Comparison of ENCODE assay signal across 23 cellular contexts in the genomic region with DNA sequence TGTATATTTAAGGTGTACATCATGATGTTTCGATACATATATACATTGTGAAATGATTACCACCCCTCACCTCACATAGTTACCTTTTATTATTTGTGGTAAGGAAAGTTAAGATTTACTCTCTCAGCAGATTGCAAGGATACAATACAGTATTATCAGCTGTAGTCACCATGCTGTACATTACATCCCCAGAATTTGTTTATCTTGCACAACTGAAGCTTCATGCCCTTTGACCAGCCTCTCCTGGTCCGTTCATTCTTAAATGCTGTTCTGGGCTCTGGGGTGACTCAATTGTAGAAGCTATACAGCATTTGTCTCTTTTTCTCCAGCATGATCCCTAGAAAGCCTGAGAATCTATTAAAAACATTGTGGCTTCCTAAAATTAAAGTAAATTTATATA.
DNase-seq lines count a peak whose midpoint lies in the region; ATAC-seq and TF ChIP-seq lines count a peak whose summit lies in the region.
"Had no signal": no experiment of that assay in that cellular context is flagged by ENCODE, and none has a peak within 500 bp of the region (broad histone marks: within the 10 kb centered on the region; RNA-seq: fewer than 3 reads in every experiment).

No MANE protein-coding gene starts in this region.

- TF ChIP-seq CTCF in left ventricle myocardium inferior (IDR thresholded peaks at IDR 0.05; ENCODE audit: borderline replicate concordance) (no peak), choroid plexus epithelial cell (conservative IDR thresholded peaks at IDR 0.05; ENCODE audit: low read depth, low read length) (no peak), right lobe of liver (IDR thresholded peaks at IDR 0.05) (no peak), HFFc6 (IDR thresholded peaks at IDR 0.05) (no peak), stomach (IDR thresholded peaks at IDR 0.05) (no peak)

- H3K4me1 ChIP-seq in left ventricle myocardium inferior (peaks cover 78% of the 10 kb centered on the region), right lobe of liver (peaks cover 0 to 9% (median 0%) of the 10 kb centered on the region in 4 donors), stomach (peaks cover 0 to 4% (median 0%) of the 10 kb centered on the region in 4 donors)

- no peak for TF ChIP-seq EP300 in stomach (IDR thresholded peaks at IDR 0.05)

- H3K9me3 Mint-ChIP-seq in HFFc6: no peaks in the 10 kb centered on the region

- ATAC-seq in Right ventricle myocardium superior (ENCODE audit: poor library complexity) (no peak), right lobe of liver (peak in 3 of 4 donors; percentile 40 to 82 (median 81)), HG03460 (IDR thresholded peaks at IDR 0.05; ENCODE audit: unreplicated experiment) (no peak)
- ATAC-seq: GM12878 had no signal

- H3K4me3 ChIP-seq in left ventricle myocardium inferior (no peak overlapping the region), choroid plexus epithelial cell (ENCODE audit: low read depth, low read length) (no peak overlapping the region), right lobe of liver (no peak overlapping the region), stomach (no peak overlapping the region)
- H3K4me3 ChIP-seq: GM12878, GM23248 had no signal

- no peaks in the 10 kb centered on the region for H3K27me3 Mint-ChIP-seq in HFFc6 (ENCODE audit: insufficient read depth)
- H3K27me3 Mint-ChIP-seq: CD4-positive, alpha-beta memory T cell had no signal

- H3K4me3 Mint-ChIP-seq in HFFc6: no peak overlapping the region
- H3K4me3 Mint-ChIP-seq: CD4-positive, alpha-beta memory T cell had no signal

- no peaks in the 10 kb centered on the region for H3K9me3 ChIP-seq in left ventricle myocardium inferior (replicated peaks)
- no peaks in the 10 kb centered on the region for H3K9me3 ChIP-seq in right lobe of liver
- no peaks in the 10 kb centered on the region for H3K9me3 ChIP-seq in stomach

- WGBS in right lobe of liver (ENCODE audit: insufficient coverage, low coverage, low lambda C conversion rate, missing lambda C conversion rate): 51% methylated on average over 2 of the region's 2 CpGs
- 73 to 89% (median 80%) methylated on average over 2 of the region's 2 CpGs for WGBS in stomach, 5 donors

- intact Hi-C loops in left ventricle myocardium inferior (cut with micrococcal nuclease): no loop called here
- intact Hi-C loops in Right ventricle myocardium superior (cut with DNase I): no loop called here
- intact Hi-C loops in right lobe of liver (cut with DNase I): no loop called here
- intact Hi-C loops in stomach (cut with DNase I; ENCODE audit: low total_unique reads): no loop called here

- H3K27me3 ChIP-seq in left ventricle myocardium inferior (ENCODE audit: low read depth) (no peaks in the 10 kb centered on the region), right lobe of liver (no peaks in the 10 kb centered on the region), stomach (no peaks in the 10 kb centered on the region)

- no peaks in the 10 kb centered on the region for H3K36me3 Mint-ChIP-seq in HFFc6 (ENCODE audit: low read depth)
- H3K36me3 Mint-ChIP-seq: CD4-positive, alpha-beta memory T cell had no signal

- TF ChIP-seq POLR2A in right lobe of liver (IDR thresholded peaks at IDR 0.05) (no peak), stomach (IDR thresholded peaks at IDR 0.05) (no peak)

- DNase-seq in left ventricle myocardium inferior: no peak
- DNase-seq in Right ventricle myocardium superior: no peak
- DNase-seq in choroid plexus epithelial cell (ENCODE audit: low read depth): peak; percentile 66
- no peak for DNase-seq in right lobe of liver
- DNase-seq in HFFc6: no peak
- no peak for DNase-seq in stomach
- DNase-seq: C1 segment of cervical spinal cord; CD4-positive, alpha-beta memory T cell; COR-L47; DMS79; GDM1; GM23248; H7; NCI-H1092; NCI-H1417 treated with DMSO at 0.1 percent for 48 hours; NCI-H1694 treated with DMSO at 0.1 percent for 48 hours; NCI-H2081; NCI-H2227 treated with DMSO at 0.1 percent for 48 hours; NCI-H69; RPMI8226; SHP77 had no signal

- H3K4me1 Mint-ChIP-seq in HFFc6 (ENCODE audit: low read depth): peaks cover 25% of the 10 kb centered on the region
- H3K4me1 Mint-ChIP-seq: CD4-positive, alpha-beta memory T cell had no signal

- H3K36me3 ChIP-seq in left ventricle myocardium inferior: no peaks in the 10 kb centered on the region
- H3K36me3 ChIP-seq in right lobe of liver: no peaks in the 10 kb centered on the region
- peaks cover 0 to under 1% (median 0%) of the 10 kb centered on the region in 4 donors for H3K36me3 ChIP-seq in stomach

- peak overlapping the region; percentile 90 for H3K27ac ChIP-seq in left ventricle myocardium inferior (replicated peaks)
- no peak overlapping the region for H3K27ac ChIP-seq in right lobe of liver
- no peak overlapping the region for H3K27ac ChIP-seq in stomach
- H3K27ac ChIP-seq: GM23248 had no signal

- no peak overlapping the region for H3K27ac Mint-ChIP-seq in HFFc6
- H3K27ac Mint-ChIP-seq: CD4-positive, alpha-beta memory T cell had no signal

Comparison
In these comparisons a context has a peak if more than half of its experiments do, and no peak if none do; other contexts are left out.
1. ATAC-seq: peak in right lobe of liver (3 of 4); none in Right ventricle myocardium superior (single experiment) and HG03460 (single experiment).